Comparison of ENCODE assay signal across 1 cellular context in the genomic region with DNA sequence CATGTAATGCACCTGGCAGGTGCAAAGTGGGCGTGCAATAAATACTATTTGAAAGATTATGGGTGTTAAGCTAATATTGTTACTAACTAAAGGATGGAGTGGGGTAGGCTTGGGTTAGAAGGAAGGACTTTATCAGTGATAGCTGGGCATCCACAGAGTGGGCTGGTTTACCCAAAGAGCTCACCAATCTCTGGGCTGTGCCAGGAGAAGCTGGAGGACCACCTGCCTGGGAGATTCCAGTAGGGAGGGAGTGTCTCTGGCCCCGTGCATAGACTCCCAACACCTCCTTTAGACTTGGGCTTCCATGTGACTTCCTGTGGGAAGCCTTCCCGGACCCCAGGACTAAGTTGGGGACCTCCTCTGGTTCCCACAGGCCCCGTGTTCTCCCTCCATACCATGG.
TF ChIP-seq lines count a peak whose summit lies in the region.

No MANE protein-coding gene starts in this region.

TF ChIP-seq in endothelial cell of umbilical vein, 7 proteins besides CTCF, POLR2A, EP300 and RAD21:
- no peak for TF ChIP-seq FOS (IDR thresholded peaks at IDR 0.05; ENCODE audit: borderline replicate concordance, insufficient read depth, low read length)
- TF ChIP-seq MYC (IDR thresholded peaks at IDR 0.05; ENCODE audit: low read depth, low read length), result no peak
- no peak for TF ChIP-seq POLR2AphosphoS5 (IDR thresholded peaks at IDR 0.05; ENCODE audit: insufficient read depth, low read depth, low read length)
- TF ChIP-seq JUN (IDR thresholded peaks at IDR 0.05; ENCODE audit: borderline replicate concordance, insufficient read depth, insufficient read length, low read depth), result no peak
- no peak for TF ChIP-seq GATA2 (IDR thresholded peaks at IDR 0.05; ENCODE audit: insufficient read depth, insufficient read length, low read depth, low read length)
- TF ChIP-seq EZH2 (IDR thresholded peaks at IDR 0.05; ENCODE audit: borderline replicate concordance, low read depth, low read length, severe bottlenecking), result no peak
- TF ChIP-seq, protein P1, sequence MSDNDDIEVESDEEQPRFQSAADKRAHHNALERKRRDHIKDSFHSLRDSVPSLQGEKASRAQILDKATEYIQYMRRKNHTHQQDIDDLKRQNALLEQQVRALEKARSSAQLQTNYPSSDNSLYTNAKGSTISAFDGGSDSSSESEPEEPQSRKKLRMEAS (IDR thresholded peaks at IDR 0.05; ENCODE audit: insufficient read depth, insufficient read length), result no peak
TF ChIP-seq in endothelial cell of umbilical vein: peak in this region for 0.
